15 cellular contexts compared by ENCODE assay signal in the genomic region with DNA sequence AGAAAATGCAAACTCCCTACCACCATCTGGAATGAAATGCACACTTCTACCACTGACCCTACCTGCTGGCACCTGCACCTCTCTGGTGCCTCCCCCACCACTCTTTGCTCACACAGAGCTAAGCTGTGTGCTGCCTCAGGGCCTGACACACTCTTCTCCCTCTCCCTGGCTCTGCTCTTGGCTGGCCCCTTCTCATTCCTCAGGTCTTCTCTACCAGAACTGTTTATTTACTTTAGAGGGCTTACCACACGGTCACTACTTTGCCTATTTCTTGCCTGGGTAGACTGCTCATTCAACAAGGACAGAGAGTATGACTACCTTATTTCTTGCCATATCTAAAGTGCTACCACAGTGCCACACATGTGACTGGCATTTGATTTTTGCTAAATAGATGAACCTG. TPM values are rescaled to one million over a fixed set of nuclear protein-coding genes. Genes with fewer than 3 reads are reported as not detected.
DNase-seq lines count a peak whose midpoint lies in the region; ATAC-seq and TF ChIP-seq lines count a peak whose summit lies in the region.
"Had no signal": no experiment of that assay in that cellular context is flagged by ENCODE, and none has a peak within 500 bp of the region (broad histone marks: within the 10 kb centered on the region; RNA-seq: fewer than 3 reads in every experiment).

No MANE protein-coding gene starts in this region.

- no peak overlapping the region for H3K4me3 Mint-ChIP-seq in activated T-cell treated with anti-CD3 and anti-CD28 coated beads, Interleukin-2, amount 50 U/mL, for 24 hours
- no peak overlapping the region for H3K4me3 Mint-ChIP-seq in activated T-cell treated with anti-CD3 and anti-CD28 coated beads, Interleukin-2, amount 50 U/mL, for 4 hours
- peak overlapping the region in 3 of 4 donors; percentile 70 to 77 (median 72) for H3K4me3 Mint-ChIP-seq in IgD-negative memory B cell
- H3K4me3 Mint-ChIP-seq in stimulated activated effector memory CD8-positive, alpha-beta T cell treated with anti-CD3 and anti-CD28 coated beads, Interleukin-12 subunit alpha, Interleukin-12 subunit beta, amount 100 ng/mL, for 72 hours = peak overlapping the region; percentile 70

- H3K4me3 ChIP-seq in fibroblast of lung (replicated peaks in 1 of 4; ENCODE audit: control extremely low read depth in 1 of 4, insufficient read depth in 1 of 4, low read depth in 3 of 4, low read length in 4 of 4) = no peak overlapping the region
- H3K4me3 ChIP-seq: right atrium auricular region had no signal

- no peak overlapping the region for H3K9ac ChIP-seq in fibroblast of lung (ENCODE audit: insufficient read depth, low read length)

- peaks cover 31% of the 10 kb centered on the region for H3K79me2 ChIP-seq in fibroblast of lung (ENCODE audit: control insufficient read depth, insufficient read depth, low read length)

- peak overlapping the region; percentile 18 for H3K27ac Mint-ChIP-seq in activated T-cell treated with anti-CD3 and anti-CD28 coated beads, Interleukin-2, amount 50 U/mL, for 24 hours
- peak overlapping the region in 1 of 3 donors; percentile 25 for H3K27ac Mint-ChIP-seq in IgD-negative memory B cell
- H3K27ac Mint-ChIP-seq in stimulated activated effector memory CD8-positive, alpha-beta T cell treated with anti-CD3 and anti-CD28 coated beads, Interleukin-12 subunit alpha, Interleukin-12 subunit beta, amount 100 ng/mL, for 72 hours = peak overlapping the region; percentile 74

- H3K9me3 Mint-ChIP-seq in activated T-cell treated with anti-CD3 and anti-CD28 coated beads, Interleukin-2, amount 50 U/mL, for 24 hours = no peaks in the 10 kb centered on the region
- H3K9me3 Mint-ChIP-seq in activated T-cell treated with anti-CD3 and anti-CD28 coated beads, Interleukin-2, amount 50 U/mL, for 4 hours = no peaks in the 10 kb centered on the region
- H3K9me3 Mint-ChIP-seq in IgD-negative memory B cell = no peaks in the 10 kb centered on the region
- no peaks in the 10 kb centered on the region for H3K9me3 Mint-ChIP-seq in stimulated activated effector memory CD8-positive, alpha-beta T cell treated with anti-CD3 and anti-CD28 coated beads, Interleukin-12 subunit alpha, Interleukin-12 subunit beta, amount 100 ng/mL, for 72 hours

- no peak for DNase-seq in activated T-cell treated with anti-CD3 and anti-CD28 coated beads, Interleukin-2, amount 50 U/mL, for 24 hours
- no peak for DNase-seq in activated T-cell treated with anti-CD3 and anti-CD28 coated beads, Interleukin-2, amount 50 U/mL, for 4 hours
- DNase-seq in fibroblast of lung (ENCODE audit: low read depth in 2 of 2) = peak; percentile 8 to 24
- no peak for DNase-seq in stimulated activated effector memory CD8-positive, alpha-beta T cell treated with anti-CD3 and anti-CD28 coated beads, Interleukin-12 subunit alpha, Interleukin-12 subunit beta, amount 100 ng/mL, for 72 hours (ENCODE audit: low spot score in 2 of 2)
- no peak for DNase-seq in NCI-H1436 (lab: John Stamatoyannopoulos, UW)
- DNase-seq: erythroblast; KBM-7; left colon; NCI-H146; OCI-M1; stimulated activated CD4-positive, alpha-beta T cell treated with anti-CD3 and anti-CD28 coated beads, Interleukin-4, amount 100 ng/mL, for 1 hour had no signal

- TF ChIP-seq CTCF in fibroblast of lung (conservative IDR thresholded peaks at IDR 0.05 in 1 of 2, IDR thresholded peaks at IDR 0.05 in 1 of 2; ENCODE audit: low read depth in 1 of 2, low read length in 2 of 2) = no peak

- H3K36me3 Mint-ChIP-seq in activated T-cell treated with anti-CD3 and anti-CD28 coated beads, Interleukin-2, amount 50 U/mL, for 24 hours (ENCODE audit: low read depth) = peaks cover 71% of the 10 kb centered on the region
- peaks cover 22% of the 10 kb centered on the region for H3K36me3 Mint-ChIP-seq in activated T-cell treated with anti-CD3 and anti-CD28 coated beads, Interleukin-2, amount 50 U/mL, for 4 hours (ENCODE audit: insufficient read depth)
- H3K36me3 Mint-ChIP-seq in IgD-negative memory B cell = peaks cover 9% of the 10 kb centered on the region
- peaks cover 84% of the 10 kb centered on the region for H3K36me3 Mint-ChIP-seq in stimulated activated effector memory CD8-positive, alpha-beta T cell treated with anti-CD3 and anti-CD28 coated beads, Interleukin-12 subunit alpha, Interleukin-12 subunit beta, amount 100 ng/mL, for 72 hours

- H3K27me3 ChIP-seq in fibroblast of lung (ENCODE audit: control insufficient read depth, insufficient read depth, low read length) = no peaks in the 10 kb centered on the region
- H3K27me3 ChIP-seq: right atrium auricular region had no signal

- no peaks in the 10 kb centered on the region for H3K27me3 Mint-ChIP-seq in activated T-cell treated with anti-CD3 and anti-CD28 coated beads, Interleukin-2, amount 50 U/mL, for 24 hours
- no peaks in the 10 kb centered on the region for H3K27me3 Mint-ChIP-seq in activated T-cell treated with anti-CD3 and anti-CD28 coated beads, Interleukin-2, amount 50 U/mL, for 4 hours (ENCODE audit: low read depth)
- H3K27me3 Mint-ChIP-seq in IgD-negative memory B cell = no peaks in the 10 kb centered on the region

- no peak overlapping the region for H3K4me2 ChIP-seq in fibroblast of lung (ENCODE audit: extremely low read depth, insufficient read depth, low read length)

- H3K4me1 ChIP-seq in fibroblast of lung (ENCODE audit: control insufficient read depth, extremely low read depth, insufficient read depth, low read length) = peaks cover 16% of the 10 kb centered on the region

- H3K27ac ChIP-seq in fibroblast of lung (ENCODE audit: insufficient read depth, low read length) = no peak overlapping the region
- H3K27ac ChIP-seq: right atrium auricular region had no signal

- H4K20me1 ChIP-seq in fibroblast of lung (ENCODE audit: control insufficient read depth, extremely low read depth, insufficient read depth, low read length) = no peaks in the 10 kb centered on the region

- H2AFZ ChIP-seq in fibroblast of lung (ENCODE audit: low read length) = no peak overlapping the region

- H3K36me3 ChIP-seq in fibroblast of lung (ENCODE audit: control insufficient read depth, insufficient read depth, low read length) = peaks cover 6% of the 10 kb centered on the region

- H3K9me3 ChIP-seq in fibroblast of lung (ENCODE audit: control insufficient read depth, insufficient read depth, low read depth, low read length) = no peaks in the 10 kb centered on the region
- H3K9me3 ChIP-seq: right atrium auricular region had no signal

- H3K4me1 Mint-ChIP-seq in activated T-cell treated with anti-CD3 and anti-CD28 coated beads, Interleukin-2, amount 50 U/mL, for 24 hours (ENCODE audit: low read depth) = peaks cover 79% of the 10 kb centered on the region
- peaks cover 77% of the 10 kb centered on the region for H3K4me1 Mint-ChIP-seq in activated T-cell treated with anti-CD3 and anti-CD28 coated beads, Interleukin-2, amount 50 U/mL, for 4 hours (ENCODE audit: low read depth)
- peaks cover 58 to 67% (median 61%) of the 10 kb centered on the region in 3 donors for H3K4me1 Mint-ChIP-seq in IgD-negative memory B cell
- H3K4me1 Mint-ChIP-seq in stimulated activated effector memory CD8-positive, alpha-beta T cell treated with anti-CD3 and anti-CD28 coated beads, Interleukin-12 subunit alpha, Interleukin-12 subunit beta, amount 100 ng/mL, for 72 hours = peaks cover 79% of the 10 kb centered on the region

- no peak for ATAC-seq in activated T-cell treated with anti-CD3 and anti-CD28 coated beads, Interleukin-2, amount 50 U/mL, for 4 hours
- ATAC-seq in stimulated activated effector memory CD8-positive, alpha-beta T cell treated with anti-CD3 and anti-CD28 coated beads, Interleukin-12 subunit alpha, Interleukin-12 subunit beta, amount 100 ng/mL, for 72 hours = no peak
- ATAC-seq in HG02610 (IDR thresholded peaks at IDR 0.05; ENCODE audit: unreplicated experiment) = no peak
- no peak for ATAC-seq in GM21619 (IDR thresholded peaks at IDR 0.05; ENCODE audit: unreplicated experiment)
- ATAC-seq: left colon had no signal

RNA-seq across cellular contexts. Expression of a gene that starts 3.3 kb away (rescaled TPM):
- 10 to 100 TPM; 53.6 to 60.0 (median 58.7) TPM for total RNA-seq in activated T-cell treated with anti-CD3 and anti-CD28 coated beads, Interleukin-2, amount 50 U/mL, for 4 hours
- polyA plus RNA-seq in IgD-negative memory B cell (113 TPM), fibroblast of lung (105 and 111 TPM in 2 replicates)
- total RNA-seq in fibroblast of lung = 54.7 and 56.8 TPM in 2 replicates
- 76.4 and 81.3 TPM in 2 replicates for polyA plus RNA-seq in fibroblast of lung (2012)
- 255 and 273 TPM in 2 replicates for polyA minus RNA-seq in fibroblast of lung (ENCODE audit: low replicate concordance)

RNA-seq across cellular contexts. Expression of a gene that starts 57.6 kb away (rescaled TPM):
- total RNA-seq in activated T-cell treated with anti-CD3 and anti-CD28 coated beads, Interleukin-2, amount 50 U/mL, for 4 hours = 10 to 100 TPM; 72.6 to 83.7 (median 80.4) TPM
- polyA plus RNA-seq in IgD-negative memory B cell (105 TPM), fibroblast of lung (109 and 118 TPM in 2 replicates)
- 58.0 and 58.5 TPM in 2 replicates for total RNA-seq in fibroblast of lung
- 90.0 and 107 TPM in 2 replicates for polyA plus RNA-seq in fibroblast of lung (2012)
- 1.1 TPM in 2 replicates for polyA minus RNA-seq in fibroblast of lung (ENCODE audit: low replicate concordance)

RNA-seq across cellular contexts. Expression of a gene that starts 57.9 kb away (rescaled TPM):
- total RNA-seq in activated T-cell treated with anti-CD3 and anti-CD28 coated beads, Interleukin-2, amount 50 U/mL, for 4 hours = 10 to 100 TPM; 36.8 to 42.1 (median 41.1) TPM
- polyA plus RNA-seq in IgD-negative memory B cell (73.7 TPM), fibroblast of lung (7.9 and 8.9 TPM in 2 replicates)
- 19.5 and 20.5 TPM in 2 replicates for total RNA-seq in fibroblast of lung
- polyA plus RNA-seq in fibroblast of lung (2012) = 7.7 and 7.9 TPM in 2 replicates
- 5.2 and 11.1 TPM in 2 replicates for polyA minus RNA-seq in fibroblast of lung (ENCODE audit: low replicate concordance)

Comparison
In these comparisons a context has a peak if more than half of its experiments do, and no peak if none do; other contexts are left out.
1. DNase-seq: peak in fibroblast of lung (2 of 2); none in activated T-cell treated with anti-CD3 and anti-CD28 coated beads, Interleukin-2, amount 50 U/mL, for 24 hours (single experiment), activated T-cell treated with anti-CD3 and anti-CD28 coated beads, Interleukin-2, amount 50 U/mL, for 4 hours (single experiment), stimulated activated effector memory CD8-positive, alpha-beta T cell treated with anti-CD3 and anti-CD28 coated beads, Interleukin-12 subunit alpha, Interleukin-12 subunit beta, amount 100 ng/mL, for 72 hours (0 of 2) and NCI-H1436 (single experiment).
2. H3K4me3 Mint-ChIP-seq: peak in IgD-negative memory B cell (3 of 4) and stimulated activated effector memory CD8-positive, alpha-beta T cell treated with anti-CD3 and anti-CD28 coated beads, Interleukin-12 subunit alpha, Interleukin-12 subunit beta, amount 100 ng/mL, for 72 hours (single experiment); none in activated T-cell treated with anti-CD3 and anti-CD28 coated beads, Interleukin-2, amount 50 U/mL, for 24 hours (single experiment) and activated T-cell treated with anti-CD3 and anti-CD28 coated beads, Interleukin-2, amount 50 U/mL, for 4 hours (single experiment).